Comparison of ENCODE assay signal across 1 cellular context in the genomic region with DNA sequence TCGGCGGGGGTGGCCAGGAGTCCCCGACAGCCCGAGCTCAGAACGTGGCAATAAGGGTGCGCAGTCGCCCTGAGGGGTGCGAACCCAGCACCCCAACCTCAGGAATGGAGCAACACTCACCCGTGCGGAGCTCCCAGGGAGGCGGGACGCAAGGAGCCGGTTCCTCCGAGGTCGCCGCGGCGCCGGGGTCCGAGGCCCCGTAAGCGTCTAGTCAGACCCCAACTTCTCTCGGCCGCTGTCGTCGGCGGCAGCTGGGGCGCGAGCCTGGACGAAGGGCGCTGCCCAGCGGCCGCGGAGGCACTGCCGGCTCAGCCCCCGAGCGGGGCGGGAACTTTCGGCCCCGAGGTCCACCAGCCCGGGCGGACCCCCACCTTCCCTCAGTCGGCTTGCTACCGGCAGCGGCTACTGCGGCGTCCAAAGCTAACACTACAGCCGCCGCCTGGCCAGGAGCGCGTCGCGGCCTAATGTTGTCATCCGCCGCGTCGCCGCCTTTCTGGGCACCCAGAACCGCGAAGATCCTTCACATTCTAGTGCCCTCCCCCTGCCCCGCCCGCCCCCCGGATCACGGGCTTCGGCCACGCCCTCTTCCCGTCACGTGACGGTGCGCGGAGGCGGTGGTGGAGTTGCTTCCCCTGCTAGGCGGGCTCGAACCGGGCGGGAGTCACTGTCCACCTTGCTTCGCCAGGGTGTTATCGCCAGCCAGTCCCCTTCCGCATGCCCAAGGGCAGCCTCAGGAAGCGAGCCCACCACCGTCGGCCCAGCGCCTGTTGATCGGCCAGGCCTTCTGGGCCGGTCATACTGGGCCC.
TF ChIP-seq lines count a peak whose summit lies in the region.

A gene with protein sequence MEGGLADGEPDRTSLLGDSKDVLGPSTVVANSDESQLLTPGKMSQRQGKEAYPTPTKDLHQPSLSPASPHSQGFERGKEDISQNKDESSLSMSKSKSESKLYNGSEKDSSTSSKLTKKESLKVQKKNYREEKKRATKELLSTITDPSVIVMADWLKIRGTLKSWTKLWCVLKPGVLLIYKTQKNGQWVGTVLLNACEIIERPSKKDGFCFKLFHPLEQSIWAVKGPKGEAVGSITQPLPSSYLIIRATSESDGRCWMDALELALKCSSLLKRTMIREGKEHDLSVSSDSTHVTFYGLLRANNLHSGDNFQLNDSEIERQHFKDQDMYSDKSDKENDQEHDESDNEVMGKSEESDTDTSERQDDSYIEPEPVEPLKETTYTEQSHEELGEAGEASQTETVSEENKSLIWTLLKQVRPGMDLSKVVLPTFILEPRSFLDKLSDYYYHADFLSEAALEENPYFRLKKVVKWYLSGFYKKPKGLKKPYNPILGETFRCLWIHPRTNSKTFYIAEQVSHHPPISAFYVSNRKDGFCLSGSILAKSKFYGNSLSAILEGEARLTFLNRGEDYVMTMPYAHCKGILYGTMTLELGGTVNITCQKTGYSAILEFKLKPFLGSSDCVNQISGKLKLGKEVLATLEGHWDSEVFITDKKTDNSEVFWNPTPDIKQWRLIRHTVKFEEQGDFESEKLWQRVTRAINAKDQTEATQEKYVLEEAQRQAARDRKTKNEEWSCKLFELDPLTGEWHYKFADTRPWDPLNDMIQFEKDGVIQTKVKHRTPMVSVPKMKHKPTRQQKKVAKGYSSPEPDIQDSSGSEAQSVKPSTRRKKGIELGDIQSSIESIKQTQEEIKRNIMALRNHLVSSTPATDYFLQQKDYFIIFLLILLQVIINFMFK (minus strand): TSS at position 495 of the 806 bp plus-strand sequence. CDS start 72,220 bp downstream, outside the sequence.

TF ChIP-seq in HEK293, 187 proteins besides CTCF, POLR2A, EP300 and RAD21 (continued from another document and continues in another):
- TF ChIP-seq, protein P1, sequence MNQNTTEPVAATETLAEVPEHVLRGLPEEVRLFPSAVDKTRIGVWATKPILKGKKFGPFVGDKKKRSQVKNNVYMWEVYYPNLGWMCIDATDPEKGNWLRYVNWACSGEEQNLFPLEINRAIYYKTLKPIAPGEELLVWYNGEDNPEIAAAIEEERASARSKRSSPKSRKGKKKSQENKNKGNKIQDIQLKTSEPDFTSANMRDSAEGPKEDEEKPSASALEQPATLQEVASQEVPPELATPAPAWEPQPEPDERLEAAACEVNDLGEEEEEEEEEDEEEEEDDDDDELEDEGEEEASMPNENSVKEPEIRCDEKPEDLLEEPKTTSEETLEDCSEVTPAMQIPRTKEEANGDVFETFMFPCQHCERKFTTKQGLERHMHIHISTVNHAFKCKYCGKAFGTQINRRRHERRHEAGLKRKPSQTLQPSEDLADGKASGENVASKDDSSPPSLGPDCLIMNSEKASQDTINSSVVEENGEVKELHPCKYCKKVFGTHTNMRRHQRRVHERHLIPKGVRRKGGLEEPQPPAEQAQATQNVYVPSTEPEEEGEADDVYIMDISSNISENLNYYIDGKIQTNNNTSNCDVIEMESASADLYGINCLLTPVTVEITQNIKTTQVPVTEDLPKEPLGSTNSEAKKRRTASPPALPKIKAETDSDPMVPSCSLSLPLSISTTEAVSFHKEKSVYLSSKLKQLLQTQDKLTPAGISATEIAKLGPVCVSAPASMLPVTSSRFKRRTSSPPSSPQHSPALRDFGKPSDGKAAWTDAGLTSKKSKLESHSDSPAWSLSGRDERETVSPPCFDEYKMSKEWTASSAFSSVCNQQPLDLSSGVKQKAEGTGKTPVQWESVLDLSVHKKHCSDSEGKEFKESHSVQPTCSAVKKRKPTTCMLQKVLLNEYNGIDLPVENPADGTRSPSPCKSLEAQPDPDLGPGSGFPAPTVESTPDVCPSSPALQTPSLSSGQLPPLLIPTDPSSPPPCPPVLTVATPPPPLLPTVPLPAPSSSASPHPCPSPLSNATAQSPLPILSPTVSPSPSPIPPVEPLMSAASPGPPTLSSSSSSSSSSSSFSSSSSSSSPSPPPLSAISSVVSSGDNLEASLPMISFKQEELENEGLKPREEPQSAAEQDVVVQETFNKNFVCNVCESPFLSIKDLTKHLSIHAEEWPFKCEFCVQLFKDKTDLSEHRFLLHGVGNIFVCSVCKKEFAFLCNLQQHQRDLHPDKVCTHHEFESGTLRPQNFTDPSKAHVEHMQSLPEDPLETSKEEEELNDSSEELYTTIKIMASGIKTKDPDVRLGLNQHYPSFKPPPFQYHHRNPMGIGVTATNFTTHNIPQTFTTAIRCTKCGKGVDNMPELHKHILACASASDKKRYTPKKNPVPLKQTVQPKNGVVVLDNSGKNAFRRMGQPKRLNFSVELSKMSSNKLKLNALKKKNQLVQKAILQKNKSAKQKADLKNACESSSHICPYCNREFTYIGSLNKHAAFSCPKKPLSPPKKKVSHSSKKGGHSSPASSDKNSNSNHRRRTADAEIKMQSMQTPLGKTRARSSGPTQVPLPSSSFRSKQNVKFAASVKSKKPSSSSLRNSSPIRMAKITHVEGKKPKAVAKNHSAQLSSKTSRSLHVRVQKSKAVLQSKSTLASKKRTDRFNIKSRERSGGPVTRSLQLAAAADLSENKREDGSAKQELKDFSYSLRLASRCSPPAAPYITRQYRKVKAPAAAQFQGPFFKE (tag by site-specific recombination; IDR thresholded peaks at IDR 0.05; ENCODE audit: borderline replicate concordance) = no peak
- no peak for TF ChIP-seq ZNF239 (tag by site-specific recombination; IDR thresholded peaks at IDR 0.05)
- TF ChIP-seq KLF8 (tag by site-specific recombination; IDR thresholded peaks at IDR 0.05) = peak; percentile 78
- TF ChIP-seq SCRT1 (tag by site-specific recombination; IDR thresholded peaks at IDR 0.05; ENCODE audit: borderline replicate concordance) = no peak; the same call in 1 of the 2 replicates
- no peak for TF ChIP-seq ZNF747 (tag by site-specific recombination; IDR thresholded peaks at IDR 0.05)
- TF ChIP-seq, protein P2, sequence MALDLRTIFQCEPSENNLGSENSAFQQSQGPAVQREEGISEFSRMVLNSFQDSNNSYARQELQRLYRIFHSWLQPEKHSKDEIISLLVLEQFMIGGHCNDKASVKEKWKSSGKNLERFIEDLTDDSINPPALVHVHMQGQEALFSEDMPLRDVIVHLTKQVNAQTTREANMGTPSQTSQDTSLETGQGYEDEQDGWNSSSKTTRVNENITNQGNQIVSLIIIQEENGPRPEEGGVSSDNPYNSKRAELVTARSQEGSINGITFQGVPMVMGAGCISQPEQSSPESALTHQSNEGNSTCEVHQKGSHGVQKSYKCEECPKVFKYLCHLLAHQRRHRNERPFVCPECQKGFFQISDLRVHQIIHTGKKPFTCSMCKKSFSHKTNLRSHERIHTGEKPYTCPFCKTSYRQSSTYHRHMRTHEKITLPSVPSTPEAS (tag by site-specific recombination; IDR thresholded peaks at IDR 0.05) = no peak
- TF ChIP-seq TRIM28 (IDR thresholded peaks at IDR 0.05; ENCODE audit: borderline replicate concordance, low read length) = no peak
- TF ChIP-seq ZNF19 (tag by site-specific recombination; IDR thresholded peaks at IDR 0.05; ENCODE audit: low read depth) = no peak
- no peak for TF ChIP-seq ZNF426 (tag by site-specific recombination; IDR thresholded peaks at IDR 0.05)
- TF ChIP-seq SP7 (tag by site-specific recombination; IDR thresholded peaks at IDR 0.05) = peak; percentile 77
- TF ChIP-seq ZBTB8A (tag by site-specific recombination; IDR thresholded peaks at IDR 0.05) = peak; percentile 92
- peak; percentile 90 for TF ChIP-seq SP2 (tag by site-specific recombination; IDR thresholded peaks at IDR 0.05)
- no peak for TF ChIP-seq ZNF133 (tag by site-specific recombination; IDR thresholded peaks at IDR 0.05)
- TF ChIP-seq ZNF621 (tag by site-specific recombination; IDR thresholded peaks at IDR 0.05) = no peak
- peak; percentile 93 for TF ChIP-seq ZNF335 (tag by site-specific recombination; conservative IDR thresholded peaks at IDR 0.05)
- 0 out of 2 replicates have a peak, but pooled peaks have one; percentile 13 for TF ChIP-seq ZNF843 (tag by site-specific recombination; IDR thresholded peaks at IDR 0.05)
- TF ChIP-seq, protein P3, sequence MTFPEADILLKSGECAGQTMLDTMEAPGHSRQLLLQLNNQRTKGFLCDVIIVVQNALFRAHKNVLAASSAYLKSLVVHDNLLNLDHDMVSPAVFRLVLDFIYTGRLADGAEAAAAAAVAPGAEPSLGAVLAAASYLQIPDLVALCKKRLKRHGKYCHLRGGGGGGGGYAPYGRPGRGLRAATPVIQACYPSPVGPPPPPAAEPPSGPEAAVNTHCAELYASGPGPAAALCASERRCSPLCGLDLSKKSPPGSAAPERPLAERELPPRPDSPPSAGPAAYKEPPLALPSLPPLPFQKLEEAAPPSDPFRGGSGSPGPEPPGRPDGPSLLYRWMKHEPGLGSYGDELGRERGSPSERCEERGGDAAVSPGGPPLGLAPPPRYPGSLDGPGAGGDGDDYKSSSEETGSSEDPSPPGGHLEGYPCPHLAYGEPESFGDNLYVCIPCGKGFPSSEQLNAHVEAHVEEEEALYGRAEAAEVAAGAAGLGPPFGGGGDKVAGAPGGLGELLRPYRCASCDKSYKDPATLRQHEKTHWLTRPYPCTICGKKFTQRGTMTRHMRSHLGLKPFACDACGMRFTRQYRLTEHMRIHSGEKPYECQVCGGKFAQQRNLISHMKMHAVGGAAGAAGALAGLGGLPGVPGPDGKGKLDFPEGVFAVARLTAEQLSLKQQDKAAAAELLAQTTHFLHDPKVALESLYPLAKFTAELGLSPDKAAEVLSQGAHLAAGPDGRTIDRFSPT (tag by site-specific recombination; IDR thresholded peaks at IDR 0.05) = peak; percentile 97
- TF ChIP-seq ZNF768 (tag by site-specific recombination; IDR thresholded peaks at IDR 0.05) = no peak
- peak; percentile 46 for TF ChIP-seq YY1 (tag by site-specific recombination; IDR thresholded peaks at IDR 0.05)
- TF ChIP-seq ZNF391 (tag by site-specific recombination; IDR thresholded peaks at IDR 0.05; ENCODE audit: borderline replicate concordance, low read depth) = 0 out of 2 replicates have a peak, but pooled peaks have one; percentile 23
- TF ChIP-seq ZNF560 (tag by site-specific recombination; IDR thresholded peaks at IDR 0.05; ENCODE audit: borderline replicate concordance) = no peak
- TF ChIP-seq ZFP69B (tag by site-specific recombination; IDR thresholded peaks at IDR 0.05) = 0 out of 2 replicates have a peak, but pooled peaks have one; percentile 30
- TF ChIP-seq ZNF138 (tag by site-specific recombination; IDR thresholded peaks at IDR 0.05; ENCODE audit: borderline replicate concordance) = no peak
- TF ChIP-seq ZNF114 (tag by site-specific recombination; IDR thresholded peaks at IDR 0.05) = no peak
- no peak for TF ChIP-seq HOXD13 (CRISPR knock-in tag; IDR thresholded peaks at IDR 0.05; ENCODE audit: borderline replicate concordance)
- peak; percentile 87 for TF ChIP-seq ZNF600 (tag by site-specific recombination; IDR thresholded peaks at IDR 0.05)
- no peak for TF ChIP-seq SETDB1 (IDR thresholded peaks at IDR 0.05; ENCODE audit: insufficient read length, low read length)
- no peak for TF ChIP-seq ZNF585B (tag by site-specific recombination; IDR thresholded peaks at IDR 0.05)
- peak; percentile 56 for TF ChIP-seq ZXDB (tag by site-specific recombination; IDR thresholded peaks at IDR 0.05)
- no peak for TF ChIP-seq ZNF664 (tag by site-specific recombination; IDR thresholded peaks at IDR 0.05)
- TF ChIP-seq ZNF292 (tag by site-specific recombination; IDR thresholded peaks at IDR 0.05; ENCODE audit: borderline replicate concordance, low read depth) = no peak
- TF ChIP-seq ZNF23 (tag by site-specific recombination; IDR thresholded peaks at IDR 0.05; ENCODE audit: borderline replicate concordance) = no peak
- TF ChIP-seq ZNF2 (tag by site-specific recombination; IDR thresholded peaks at IDR 0.05) = no peak; the same call in 1 of the 2 replicates
- TF ChIP-seq, protein P4, sequence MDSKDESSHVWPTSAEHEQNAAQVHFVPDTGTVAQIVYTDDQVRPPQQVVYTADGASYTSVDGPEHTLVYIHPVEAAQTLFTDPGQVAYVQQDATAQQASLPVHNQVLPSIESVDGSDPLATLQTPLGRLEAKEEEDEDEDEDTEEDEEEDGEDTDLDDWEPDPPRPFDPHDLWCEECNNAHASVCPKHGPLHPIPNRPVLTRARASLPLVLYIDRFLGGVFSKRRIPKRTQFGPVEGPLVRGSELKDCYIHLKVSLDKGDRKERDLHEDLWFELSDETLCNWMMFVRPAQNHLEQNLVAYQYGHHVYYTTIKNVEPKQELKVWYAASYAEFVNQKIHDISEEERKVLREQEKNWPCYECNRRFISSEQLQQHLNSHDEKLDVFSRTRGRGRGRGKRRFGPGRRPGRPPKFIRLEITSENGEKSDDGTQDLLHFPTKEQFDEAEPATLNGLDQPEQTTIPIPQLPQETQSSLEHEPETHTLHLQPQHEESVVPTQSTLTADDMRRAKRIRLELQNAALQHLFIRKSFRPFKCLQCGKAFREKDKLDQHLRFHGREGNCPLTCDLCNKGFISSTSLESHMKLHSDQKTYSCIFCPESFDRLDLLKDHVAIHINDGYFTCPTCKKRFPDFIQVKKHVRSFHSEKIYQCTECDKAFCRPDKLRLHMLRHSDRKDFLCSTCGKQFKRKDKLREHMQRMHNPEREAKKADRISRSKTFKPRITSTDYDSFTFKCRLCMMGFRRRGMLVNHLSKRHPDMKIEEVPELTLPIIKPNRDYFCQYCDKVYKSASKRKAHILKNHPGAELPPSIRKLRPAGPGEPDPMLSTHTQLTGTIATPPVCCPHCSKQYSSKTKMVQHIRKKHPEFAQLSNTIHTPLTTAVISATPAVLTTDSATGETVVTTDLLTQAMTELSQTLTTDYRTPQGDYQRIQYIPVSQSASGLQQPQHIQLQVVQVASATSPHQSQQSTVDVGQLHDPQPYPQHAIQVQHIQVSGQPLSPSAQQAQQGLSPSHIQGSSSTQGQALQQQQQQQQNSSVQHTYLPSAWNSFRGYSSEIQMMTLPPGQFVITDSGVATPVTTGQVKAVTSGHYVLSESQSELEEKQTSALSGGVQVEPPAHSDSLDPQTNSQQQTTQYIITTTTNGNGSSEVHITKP (tag by site-specific recombination; IDR thresholded peaks at IDR 0.05) = 0 out of 2 replicates have a peak, but pooled peaks have one; percentile 44
- no peak for TF ChIP-seq YY2 (tag by site-specific recombination; IDR thresholded peaks at IDR 0.05)
- TF ChIP-seq ZNF311 (tag by site-specific recombination; IDR thresholded peaks at IDR 0.05; ENCODE audit: borderline replicate concordance) = no peak
- no peak for TF ChIP-seq MEIS1 (CRISPR knock-in tag; IDR thresholded peaks at IDR 0.05; ENCODE audit: borderline replicate concordance)
- 0 out of 2 replicates have a peak, but pooled peaks have one; percentile 40 for TF ChIP-seq GLI4 (tag by site-specific recombination; IDR thresholded peaks at IDR 0.05)
- 0 out of 2 replicates have a peak, but pooled peaks have one; percentile 5 for TF ChIP-seq ZNF146 (tag by site-specific recombination; IDR thresholded peaks at IDR 0.05)
- TF ChIP-seq, protein P5, sequence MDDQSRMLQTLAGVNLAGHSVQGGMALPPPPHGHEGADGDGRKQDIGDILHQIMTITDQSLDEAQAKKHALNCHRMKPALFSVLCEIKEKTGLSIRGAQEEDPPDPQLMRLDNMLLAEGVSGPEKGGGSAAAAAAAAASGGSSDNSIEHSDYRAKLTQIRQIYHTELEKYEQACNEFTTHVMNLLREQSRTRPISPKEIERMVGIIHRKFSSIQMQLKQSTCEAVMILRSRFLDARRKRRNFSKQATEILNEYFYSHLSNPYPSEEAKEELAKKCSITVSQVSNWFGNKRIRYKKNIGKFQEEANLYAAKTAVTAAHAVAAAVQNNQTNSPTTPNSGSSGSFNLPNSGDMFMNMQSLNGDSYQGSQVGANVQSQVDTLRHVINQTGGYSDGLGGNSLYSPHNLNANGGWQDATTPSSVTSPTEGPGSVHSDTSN (CRISPR knock-in tag; IDR thresholded peaks at IDR 0.05) = peak; percentile 25; the same call in 1 of the 2 replicates
- no peak for TF ChIP-seq ZNF140 (tag by site-specific recombination; IDR thresholded peaks at IDR 0.05)
- no peak for TF ChIP-seq ZNF394 (tag by site-specific recombination; IDR thresholded peaks at IDR 0.05; ENCODE audit: borderline replicate concordance)
